ENCODE assay signal across 13 cellular contexts in genomic region chr9:137388589-137389427, GRCh38. TPM values are rescaled to one million over a fixed set of nuclear protein-coding genes. Genes with fewer than 3 reads are reported as not detected.
"Had no signal": no experiment of that assay in that cellular context is flagged by ENCODE, and none has a peak within 500 bp of the region (broad histone marks: within the 10 kb centered on the region; RNA-seq: fewer than 3 reads in every experiment).

No MANE protein-coding gene starts in this region.

- DNase-seq: activated CD4-positive, alpha-beta T cell treated with anti-CD3 and anti-CD28 coated beads for 1 hour; activated naive CD4-positive, alpha-beta T cell treated with anti-CD3 and anti-CD28 coated beads, Interleukin-2, amount 50 U/mL, for 16 hours; brain microvascular endothelial cell; dermis blood vessel endothelial cell; foreskin fibroblast; mesendoderm had no signal

- H3K36me3 ChIP-seq: brain microvascular endothelial cell, ovary had no signal

- H3K4me3 ChIP-seq: ovary, tibial nerve had no signal

- H3K27ac ChIP-seq: brain microvascular endothelial cell, ovary had no signal

- ATAC-seq: activated T-helper 17 cell treated with anti-CD3 and anti-CD28 coated beads, Interleukin-2, amount 50 U/mL, for 72 hours; esophagus mucosa had no signal

- H3K9me3 ChIP-seq: ovary, tibial nerve had no signal

- H3K27me3 ChIP-seq: brain microvascular endothelial cell, ovary, tibial nerve had no signal

RNA-seq across cellular contexts. Expression of gene ENTPD8, which starts 52.3 kb away (rescaled TPM):
- total RNA-seq: activated T-helper 17 cell treated with anti-CD3 and anti-CD28 coated beads, Interleukin-2, amount 50 U/mL, for 72 hours; esophagus mucosa; skeletal muscle tissue; subcutaneous adipose tissue; T-helper 2 cell treated with Interferon-gamma antibody and Interleukin-4, amounts not matched to agents 100 ng/mL and 5 ng/mL, for 36 hours; tibial nerve had no signal
